In the genomic region with DNA sequence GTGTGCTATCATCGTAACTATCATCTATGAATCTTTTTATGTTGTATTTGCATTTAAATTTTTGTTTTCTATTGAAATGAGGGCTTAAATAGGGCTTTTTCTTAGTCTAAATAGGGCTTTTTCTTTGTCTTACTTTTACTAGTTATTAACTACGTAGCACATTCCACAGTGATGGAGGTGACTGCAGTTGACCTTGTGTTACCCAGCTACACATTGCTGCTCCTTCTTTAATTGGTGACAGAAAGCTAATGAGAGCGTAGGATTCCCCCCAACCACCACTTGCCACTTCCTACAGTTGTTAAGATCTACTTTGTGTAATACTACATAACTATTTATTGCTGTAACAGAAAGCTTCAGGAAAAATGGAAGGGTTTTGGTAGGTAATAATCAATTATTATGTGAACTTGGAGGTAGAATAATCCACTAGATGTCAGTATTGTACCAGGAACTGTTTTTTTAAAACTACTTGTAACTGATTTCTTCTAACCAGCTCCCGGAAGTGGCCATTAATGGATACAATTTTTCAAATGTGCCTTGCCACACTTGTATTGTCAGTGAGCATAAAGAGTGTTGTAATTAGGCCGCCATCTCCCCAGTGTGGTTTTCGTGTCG, we compare ENCODE assay signal across 8 cellular contexts. TPM values are rescaled to one million over a fixed set of nuclear protein-coding genes. Genes with fewer than 3 reads are reported as not detected.
A peak's percentile ranks its signal among the peaks of the same experiment; 100 is the strongest.
DNase-seq lines count a peak whose midpoint lies in the region; ATAC-seq and TF ChIP-seq lines count a peak whose summit lies in the region.

No MANE protein-coding gene starts in this region.

- intact Hi-C loops in testis (cut with DNase I; ENCODE audit: low total_unique reads): no loop called here

- no peaks in the 10 kb centered on the region for H3K27me3 Mint-ChIP-seq in glutamatergic neuron (ENCODE audit: unreplicated experiment)

- H3K27ac Mint-ChIP-seq in glutamatergic neuron (ENCODE audit: unreplicated experiment): no peak overlapping the region

- H3K36me3 Mint-ChIP-seq in glutamatergic neuron (ENCODE audit: unreplicated experiment): no peaks in the 10 kb centered on the region

- peaks cover 3% of the 10 kb centered on the region for H3K4me1 Mint-ChIP-seq in glutamatergic neuron (ENCODE audit: low read depth, unreplicated experiment)

- ATAC-seq in GM19395 (IDR thresholded peaks at IDR 0.05; ENCODE audit: unreplicated experiment) (peak; percentile 51), HG03108 (IDR thresholded peaks at IDR 0.05; ENCODE audit: unreplicated experiment) (no peak)

- no peak for TF ChIP-seq POLR2A in NB4 (IDR thresholded peaks at IDR 0.05; ENCODE audit: extremely low read depth, insufficient read length)
- no peak for TF ChIP-seq POLR2A in testis (IDR thresholded peaks at IDR 0.05)

- H3K4me3 Mint-ChIP-seq in glutamatergic neuron (ENCODE audit: unreplicated experiment): no peak overlapping the region

- WGBS in testis, 2 donors: 71 to 74% methylated on average over 7 of the region's 7 CpGs

- H3K27ac ChIP-seq in C4-2B (no peak overlapping the region), testis (no peak overlapping the region)

- H3K9me3 ChIP-seq in testis: no peaks in the 10 kb centered on the region

- H3K9me3 Mint-ChIP-seq in glutamatergic neuron (ENCODE audit: unreplicated experiment): no peaks in the 10 kb centered on the region

- H3K36me3 ChIP-seq in testis (ENCODE audit: low read depth, missing control alignments): no peaks in the 10 kb centered on the region

- DNase-seq in NB4 (ENCODE audit: low read depth) (peak; percentile 72), SW480 (ENCODE audit: low spot score) (peak; percentile 47), glutamatergic neuron (no peak), testis (no peak), SK-N-DZ (ENCODE audit: low spot score) (no peak)

- H3K4me1 ChIP-seq in testis: no peaks in the 10 kb centered on the region

- TF ChIP-seq CTCF in C4-2B (conservative IDR thresholded peaks at IDR 0.05) (peak; percentile 75), NB4 (IDR thresholded peaks at IDR 0.05; ENCODE audit: low read depth, low read length) (peak; percentile 21), glutamatergic neuron (IDR thresholded peaks at IDR 0.05; ENCODE audit: partially characterized antibody, unreplicated experiment) (peak; percentile 60), testis (IDR thresholded peaks at IDR 0.05) (peak; percentile 27 to 56 (median 30))

- H3K27me3 ChIP-seq in testis: no peaks in the 10 kb centered on the region

- no peak overlapping the region for H3K4me3 ChIP-seq in NB4 (ENCODE audit: low read depth, low read length)
- no peak overlapping the region for H3K4me3 ChIP-seq in testis

RNA-seq across cellular contexts. Expression of gene MTRR, which starts 18.0 kb away (rescaled TPM):
- 37.9 TPM for total RNA-seq in glutamatergic neuron (ENCODE audit: unreplicated experiment)
- total RNA-seq in testis: 10 to 100 TPM; 56.3 to 82.6 TPM
- 71.4 TPM for polyA plus RNA-seq in testis (ENCODE audit: insufficient read depth, low read depth, low replicate concordance)
- 29.4 and 32.2 TPM in 2 replicates for polyA plus RNA-seq in SK-N-DZ (2014; cell fraction: cytosol; rRNA removed)
- polyA plus RNA-seq in SK-N-DZ (2014; cell fraction: nucleus; rRNA removed): 65.0 and 79.7 TPM in 2 replicates

RNA-seq across cellular contexts. Expression of gene FASTKD3, which starts 18.1 kb away (rescaled TPM):
- total RNA-seq in glutamatergic neuron (ENCODE audit: unreplicated experiment): 7.4 TPM
- 10 to 100 TPM; 11.7 TPM for total RNA-seq in testis
- 8.0 TPM for polyA plus RNA-seq in testis (ENCODE audit: insufficient read depth, low read depth, low replicate concordance)
- polyA plus RNA-seq in SK-N-DZ (2014; cell fraction: cytosol; rRNA removed): 22.9 and 29.3 TPM in 2 replicates
- 28.3 and 51.3 TPM in 2 replicates for polyA plus RNA-seq in SK-N-DZ (2014; cell fraction: nucleus; rRNA removed)

RNA-seq across cellular contexts. Expression of gene CFAP90, which starts 36.0 kb away (rescaled TPM):
- not detected for total RNA-seq in glutamatergic neuron (ENCODE audit: unreplicated experiment)
- total RNA-seq in testis: 10 to 100 TPM; 12.2 to 33.0 TPM
- polyA plus RNA-seq in testis (ENCODE audit: insufficient read depth, low read depth, low replicate concordance): 55.2 TPM
- polyA plus RNA-seq in SK-N-DZ (2014; cell fraction: cytosol; rRNA removed): not detected in 2 replicates
- polyA plus RNA-seq in SK-N-DZ (2014; cell fraction: nucleus; rRNA removed): not detected in 2 replicates

Comparison
In these comparisons a context has a peak if more than half of its experiments do, and no peak if none do; other contexts are left out.
1. CTCF ChIP-seq: peak in every context shown above with its lines; median percentile 75 in C4-2B; 60 in glutamatergic neuron; 30 in testis; 21 in NB4.
2. DNase-seq: peak in NB4 (single experiment) and SW480 (single experiment); none in glutamatergic neuron (single experiment), testis (single experiment) and SK-N-DZ (single experiment).
3. RNA of gene CFAP90, which starts 36.0 kb away (total RNA-seq): 12.2 to 33.0 TPM in testis; not detected in glutamatergic neuron (single experiment); every median in the first group is over 10 times any median in the second.